In the genomic region with DNA sequence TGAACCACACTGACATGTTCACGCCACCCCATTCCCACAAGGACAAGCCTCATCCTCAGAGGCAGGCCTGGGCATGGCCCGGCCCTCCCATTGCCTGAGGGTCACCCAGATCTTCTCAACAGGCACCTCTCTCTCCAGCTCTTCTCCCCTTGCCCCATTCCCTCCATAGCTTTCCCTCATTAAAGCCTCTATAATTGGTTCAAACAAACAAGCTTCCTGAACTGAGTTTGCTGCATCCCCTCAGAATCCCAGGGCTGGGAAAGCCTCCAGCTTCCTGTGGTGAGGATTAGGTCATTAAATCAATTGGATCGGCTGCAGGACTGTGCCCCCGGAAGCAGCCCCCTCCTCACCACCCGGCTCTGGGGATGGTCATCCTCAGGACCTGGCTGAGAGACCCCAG, we compare ENCODE assay signal across 12 cellular contexts. TPM values are rescaled to one million over a fixed set of nuclear protein-coding genes. Genes with fewer than 3 reads are reported as not detected.
DNase-seq lines count a peak whose midpoint lies in the region; ATAC-seq and TF ChIP-seq lines count a peak whose summit lies in the region.
"Had no signal": no experiment of that assay in that cellular context is flagged by ENCODE, and none has a peak within 500 bp of the region (broad histone marks: within the 10 kb centered on the region; RNA-seq: fewer than 3 reads in every experiment).

No MANE protein-coding gene starts in this region.

- no peak overlapping the region for H3K9ac ChIP-seq in HUES48 (ENCODE audit: low read depth, low read length)
- no peak overlapping the region for H3K9ac ChIP-seq in fibroblast of lung (ENCODE audit: insufficient read depth, low read length)
- peak overlapping the region in 1 of 5 donors; percentile 23 for H3K9ac ChIP-seq in subcutaneous abdominal adipose tissue (ENCODE audit: low read length in 5 of 5)

- peaks cover 27% of the 10 kb centered on the region for H3K4me1 ChIP-seq in HUES48 (ENCODE audit: control insufficient read depth, insufficient read depth, low read length)
- peaks cover 35% of the 10 kb centered on the region for H3K4me1 ChIP-seq in fibroblast of lung (ENCODE audit: control insufficient read depth, extremely low read depth, insufficient read depth, low read length)
- H3K4me1 ChIP-seq in subcutaneous abdominal adipose tissue (ENCODE audit: control insufficient read depth in 5 of 5, insufficient read depth in 5 of 5, low read length in 5 of 5), result peaks cover 0 to 79% (median 25%) of the 10 kb centered on the region in 5 donors

- no peak overlapping the region for H2AFZ ChIP-seq in fibroblast of lung (ENCODE audit: low read length)

- H3K9me3 ChIP-seq in HUES48 (ENCODE audit: control insufficient read depth, insufficient read depth, low read length) (no peaks in the 10 kb centered on the region), fibroblast of lung (ENCODE audit: control insufficient read depth, insufficient read depth, low read depth, low read length) (no peaks in the 10 kb centered on the region), subcutaneous abdominal adipose tissue (ENCODE audit: control insufficient read depth in 5 of 5, low read length in 5 of 5) (no peaks in the 10 kb centered on the region)
- H3K9me3 ChIP-seq: pancreas, SJSA1 had no signal

- DNase-seq in RPMI7951 (ENCODE audit: low read depth), result peak; percentile 56
- peak in 1 of 2 donors; percentile 60 for DNase-seq in fibroblast of lung (ENCODE audit: low read depth in 2 of 2)
- DNase-seq in activated T-helper 2 cell treated with anti-CD3 and anti-CD28 coated beads, Interferon-gamma antibody, Interleukin-2, Interleukin-4, amounts not matched to agents 10 μg/mL and 5 μg/mL and 100 μg/mL, durations not matched to agents 14 hours and 24 hours and 36 hours (ENCODE audit: low spot score), result no peak
- no peak for DNase-seq in ACHN
- DNase-seq: activated CD8-positive, alpha-beta T cell treated with anti-CD3 and anti-CD28 coated beads, Interleukin-2, amount 10 ng/mL, durations not matched to agents 7 days and 5 days; amygdala had no signal

- H3K27ac ChIP-seq in HUES48 (ENCODE audit: low read depth, low read length), result peak overlapping the region; percentile 94
- H3K27ac ChIP-seq in fibroblast of lung (ENCODE audit: insufficient read depth, low read length), result peak overlapping the region; percentile 51
- peak overlapping the region; percentile 77 for H3K27ac ChIP-seq in subcutaneous abdominal adipose tissue (ENCODE audit: low read depth, low read length)
- H3K27ac ChIP-seq: SJSA1 had no signal

- no peaks in the 10 kb centered on the region for H3K79me2 ChIP-seq in fibroblast of lung (ENCODE audit: control insufficient read depth, insufficient read depth, low read length)

- no peaks in the 10 kb centered on the region for H3K27me3 Mint-ChIP-seq in activated T-helper 2 cell treated with anti-CD3 and anti-CD28 coated beads, Interferon-gamma antibody, Interleukin-2, Interleukin-4, amounts not matched to agents 10 μg/mL and 5 μg/mL and 100 μg/mL, durations not matched to agents 14 hours and 24 hours and 36 hours (ENCODE audit: low read depth)

- intact Hi-C loops in activated T-helper 2 cell treated with anti-CD3 and anti-CD28 coated beads, Interferon-gamma antibody, Interleukin-2, Interleukin-4, amounts not matched to agents 10 μg/mL and 5 μg/mL and 100 μg/mL, durations not matched to agents 14 hours and 24 hours and 36 hours (cut with micrococcal nuclease), result no loop called here

- H3K27ac Mint-ChIP-seq in activated T-helper 2 cell treated with anti-CD3 and anti-CD28 coated beads, Interferon-gamma antibody, Interleukin-2, Interleukin-4, amounts not matched to agents 10 μg/mL and 5 μg/mL and 100 μg/mL, durations not matched to agents 14 hours and 24 hours and 36 hours, result no peak overlapping the region
- H3K27ac Mint-ChIP-seq: activated CD8-positive, alpha-beta T cell treated with anti-CD3 and anti-CD28 coated beads, Interleukin-2, amount 10 ng/mL, durations not matched to agents 7 days and 5 days had no signal

- H3K4me1 Mint-ChIP-seq in activated T-helper 2 cell treated with anti-CD3 and anti-CD28 coated beads, Interferon-gamma antibody, Interleukin-2, Interleukin-4, amounts not matched to agents 10 μg/mL and 5 μg/mL and 100 μg/mL, durations not matched to agents 14 hours and 24 hours and 36 hours (ENCODE audit: low read depth), result peaks cover 15% of the 10 kb centered on the region

- ATAC-seq in HG03460 (IDR thresholded peaks at IDR 0.05; ENCODE audit: unreplicated experiment), result no peak
- no peak for ATAC-seq in GM21786 (IDR thresholded peaks at IDR 0.05; ENCODE audit: unreplicated experiment)
- ATAC-seq: activated CD8-positive, alpha-beta T cell treated with anti-CD3 and anti-CD28 coated beads, Interleukin-2, amount 10 ng/mL, durations not matched to agents 7 days and 5 days had no signal

- H3K4me3 ChIP-seq in HUES48 (ENCODE audit: low read depth, low read length), result no peak overlapping the region
- no peak overlapping the region for H3K4me3 ChIP-seq in fibroblast of lung (replicated peaks in 1 of 4; ENCODE audit: control extremely low read depth in 1 of 4, insufficient read depth in 1 of 4, low read depth in 3 of 4, low read length in 4 of 4)
- no peak overlapping the region for H3K4me3 ChIP-seq in subcutaneous abdominal adipose tissue (ENCODE audit: low read depth in 1 of 5, low read length in 5 of 5)
- H3K4me3 ChIP-seq: pancreas, SJSA1 had no signal

- H3K27me3 ChIP-seq in HUES48 (ENCODE audit: control insufficient read depth, insufficient read depth, low read length) (no peaks in the 10 kb centered on the region), fibroblast of lung (ENCODE audit: control insufficient read depth, insufficient read depth, low read length) (no peaks in the 10 kb centered on the region), subcutaneous abdominal adipose tissue (ENCODE audit: control insufficient read depth in 5 of 5, insufficient read depth in 4 of 5, low read length in 5 of 5) (no peaks in the 10 kb centered on the region)
- H3K27me3 ChIP-seq: pancreas, SJSA1 had no signal

- H3K9me3 Mint-ChIP-seq in activated T-helper 2 cell treated with anti-CD3 and anti-CD28 coated beads, Interferon-gamma antibody, Interleukin-2, Interleukin-4, amounts not matched to agents 10 μg/mL and 5 μg/mL and 100 μg/mL, durations not matched to agents 14 hours and 24 hours and 36 hours, result no peaks in the 10 kb centered on the region

- peak overlapping the region; percentile 1 for H3K4me2 ChIP-seq in fibroblast of lung (ENCODE audit: extremely low read depth, insufficient read depth, low read length)

- TF ChIP-seq CTCF in fibroblast of lung (conservative IDR thresholded peaks at IDR 0.05 in 1 of 2, IDR thresholded peaks at IDR 0.05 in 1 of 2; ENCODE audit: low read depth in 1 of 2, low read length in 2 of 2), result no peak

- H4K20me1 ChIP-seq in fibroblast of lung (ENCODE audit: control insufficient read depth, extremely low read depth, insufficient read depth, low read length), result no peaks in the 10 kb centered on the region

- H3K36me3 ChIP-seq in HUES48 (ENCODE audit: control insufficient read depth, insufficient read depth, low read length) (no peaks in the 10 kb centered on the region; the same call in 1 of the 2 replicates), fibroblast of lung (ENCODE audit: control insufficient read depth, insufficient read depth, low read length) (no peaks in the 10 kb centered on the region), subcutaneous abdominal adipose tissue (ENCODE audit: control insufficient read depth in 5 of 5, insufficient read depth in 5 of 5, low read length in 5 of 5) (peaks cover 0 to 19% (median 14%) of the 10 kb centered on the region in 5 donors)
- H3K36me3 ChIP-seq: pancreas, SJSA1 had no signal

- no peaks in the 10 kb centered on the region for H3K36me3 Mint-ChIP-seq in activated T-helper 2 cell treated with anti-CD3 and anti-CD28 coated beads, Interferon-gamma antibody, Interleukin-2, Interleukin-4, amounts not matched to agents 10 μg/mL and 5 μg/mL and 100 μg/mL, durations not matched to agents 14 hours and 24 hours and 36 hours (ENCODE audit: low read depth)

- in situ Hi-C loops in ACHN (cut with HindIII; ENCODE audit: low pct_ligation_motif_present, low pct_unique_long_range_greater_than_20kb, low sequenced_read_pairs), result no loop called here

- H3K4me3 Mint-ChIP-seq in activated T-helper 2 cell treated with anti-CD3 and anti-CD28 coated beads, Interferon-gamma antibody, Interleukin-2, Interleukin-4, amounts not matched to agents 10 μg/mL and 5 μg/mL and 100 μg/mL, durations not matched to agents 14 hours and 24 hours and 36 hours (ENCODE audit: low read depth), result no peak overlapping the region
- H3K4me3 Mint-ChIP-seq: activated CD8-positive, alpha-beta T cell treated with anti-CD3 and anti-CD28 coated beads, Interleukin-2, amount 10 ng/mL, durations not matched to agents 7 days and 5 days had no signal

RNA-seq across cellular contexts. Expression of a gene that starts 18.9 kb away (rescaled TPM):
- total RNA-seq in RPMI7951 (2014; rRNA removed; shearing (Covaris generic)), result 30.6 and 37.0 TPM in 2 replicates
- total RNA-seq in fibroblast of lung, result 16.4 and 16.5 TPM in 2 replicates
- 19.0 and 27.6 TPM in 2 replicates for polyA plus RNA-seq in fibroblast of lung
- 15.2 and 25.5 TPM in 2 replicates for polyA plus RNA-seq in fibroblast of lung (2012)
- polyA minus RNA-seq in fibroblast of lung (ENCODE audit: low replicate concordance), result 16.9 and 17.1 TPM in 2 replicates
- 7.4 and 7.5 TPM in 2 replicates for total RNA-seq in activated T-helper 2 cell treated with anti-CD3 and anti-CD28 coated beads, Interferon-gamma antibody, Interleukin-2, Interleukin-4, amounts not matched to agents 10 μg/mL and 5 μg/mL and 100 μg/mL, durations not matched to agents 14 hours and 24 hours and 36 hours

RNA-seq across cellular contexts. Expression of a gene that starts 52.0 kb away (rescaled TPM):
- 61.9 and 72.8 TPM in 2 replicates for total RNA-seq in RPMI7951 (2014; rRNA removed; shearing (Covaris generic))
- total RNA-seq in fibroblast of lung, result 26.9 and 31.6 TPM in 2 replicates
- polyA plus RNA-seq in fibroblast of lung, result 27.5 and 33.5 TPM in 2 replicates
- 25.6 and 26.9 TPM in 2 replicates for polyA plus RNA-seq in fibroblast of lung (2012)
- polyA minus RNA-seq in fibroblast of lung (ENCODE audit: low replicate concordance), result 2.6 and 7.2 TPM in 2 replicates
- 30.0 and 31.1 TPM in 2 replicates for total RNA-seq in activated T-helper 2 cell treated with anti-CD3 and anti-CD28 coated beads, Interferon-gamma antibody, Interleukin-2, Interleukin-4, amounts not matched to agents 10 μg/mL and 5 μg/mL and 100 μg/mL, durations not matched to agents 14 hours and 24 hours and 36 hours

RNA-seq across cellular contexts. Expression of a gene that starts 52.1 kb away (rescaled TPM):
- total RNA-seq in RPMI7951 (2014; rRNA removed; shearing (Covaris generic)), result 7.6 and 17.2 TPM in 2 replicates
- total RNA-seq in fibroblast of lung, result 14.4 and 17.2 TPM in 2 replicates
- polyA plus RNA-seq in fibroblast of lung, result 9.6 and 11.5 TPM in 2 replicates
- polyA plus RNA-seq in fibroblast of lung (2012), result 11.0 and 12.8 TPM in 2 replicates
- polyA minus RNA-seq in fibroblast of lung (ENCODE audit: low replicate concordance), result 10.3 and 12.0 TPM in 2 replicates
- total RNA-seq in activated T-helper 2 cell treated with anti-CD3 and anti-CD28 coated beads, Interferon-gamma antibody, Interleukin-2, Interleukin-4, amounts not matched to agents 10 μg/mL and 5 μg/mL and 100 μg/mL, durations not matched to agents 14 hours and 24 hours and 36 hours, result 6.8 TPM in 2 replicates
